11 cellular contexts compared by ENCODE assay signal in genomic region chr5:173689171-173689676, GRCh38.
DNase-seq lines count a peak whose midpoint lies in the region; ATAC-seq and TF ChIP-seq lines count a peak whose summit lies in the region.
"Had no signal": no experiment of that assay in that cellular context is flagged by ENCODE, and none has a peak within 500 bp of the region (broad histone marks: within the 10 kb centered on the region; RNA-seq: fewer than 3 reads in every experiment).

No MANE protein-coding gene starts in this region.

- H3K9ac ChIP-seq in Karpas-422 (ENCODE audit: low read length) (peak overlapping the region; percentile 36), colonic mucosa (ENCODE audit: low read depth in 2 of 2, low read length in 2 of 2) (peak overlapping the region in 1 of 2 donors; percentile 58)

- no peak for TF ChIP-seq CTCF in colonic mucosa (IDR thresholded peaks at IDR 0.05)
- no peak for TF ChIP-seq CTCF in lower lobe of right lung (IDR thresholded peaks at IDR 0.05)
- TF ChIP-seq CTCF in stomach (IDR thresholded peaks at IDR 0.05) = no peak

- H3K27me3 ChIP-seq in Karpas-422 (ENCODE audit: low read length) = no peaks in the 10 kb centered on the region
- no peaks in the 10 kb centered on the region for H3K27me3 ChIP-seq in colonic mucosa
- H3K27me3 ChIP-seq in lower lobe of right lung (ENCODE audit: low read depth) = no peaks in the 10 kb centered on the region
- H3K27me3 ChIP-seq in stomach = no peaks in the 10 kb centered on the region
- H3K27me3 ChIP-seq: testis had no signal

- no peaks in the 10 kb centered on the region for H4K20me1 ChIP-seq in Karpas-422 (ENCODE audit: insufficient read depth, low read depth, low read length)

- intact Hi-C loops in colonic mucosa (cut with DNase I) = no loop called here
- intact Hi-C loops in lower lobe of right lung (cut with DNase I) = no loop called here
- intact Hi-C loops in stomach (cut with DNase I; ENCODE audit: low total_unique reads) = no loop called here

- H3K27ac ChIP-seq in Karpas-422 (ENCODE audit: low read length) (no peak overlapping the region), colonic mucosa (peak overlapping the region; percentile 24), lower lobe of right lung (peak overlapping the region; percentile 73), stomach (peak overlapping the region; percentile 72 to 84 (median 81))
- H3K27ac ChIP-seq: testis had no signal

- TF ChIP-seq EP300 in stomach (IDR thresholded peaks at IDR 0.05) = no peak

- H3K9me2 ChIP-seq in Karpas-422 (replicated peaks; ENCODE audit: insufficient read depth, low read length) = no peaks in the 10 kb centered on the region

- H3K36me3 ChIP-seq in Karpas-422 (ENCODE audit: insufficient read depth, low read length) (no peaks in the 10 kb centered on the region), colonic mucosa (no peaks in the 10 kb centered on the region), lower lobe of right lung (no peaks in the 10 kb centered on the region), stomach (no peaks in the 10 kb centered on the region)

- 22 to 52% (median 35%) methylated on average over 6 of the region's 6 CpGs for WGBS in stomach, 5 donors

- H3K4me3 ChIP-seq in Karpas-422 (ENCODE audit: low read length) = 0 out of 2 replicates have a peak overlapping the region, but pooled peaks have one; percentile 42
- H3K4me3 ChIP-seq in colonic mucosa = no peak overlapping the region
- peak overlapping the region; percentile 11 for H3K4me3 ChIP-seq in lower lobe of right lung
- peak overlapping the region in 2 of 4 donors; percentile 2 to 12 for H3K4me3 ChIP-seq in stomach
- H3K4me3 ChIP-seq: testis had no signal

- DNase-seq in Karpas-422 = no peak
- peak; percentile 35 for DNase-seq in colonic mucosa
- DNase-seq in lower lobe of right lung = no peak
- DNase-seq in stomach = peak; percentile 41
- no peak for DNase-seq in HUDEP-2 (lab: John Stamatoyannopoulos, UW; ENCODE audit: unreplicated experiment in 76 of 76)
- no peak for DNase-seq in effector CD4-positive, alpha-beta T cell
- DNase-seq: activated T-cell treated with anti-CD3 and anti-CD28 coated beads, Interleukin-2, amount 50 U/mL, for 72 hours; GF-D8; NCI-H524 treated with DMSO at 0.1 percent for 48 hours; testis had no signal

- peak overlapping the region; percentile 55 for H3K4me2 ChIP-seq in Karpas-422 (ENCODE audit: low read depth, low read length, poor library complexity, severe bottlenecking)

- H3K9me3 ChIP-seq in Karpas-422 (ENCODE audit: low read length) (no peaks in the 10 kb centered on the region), colonic mucosa (no peaks in the 10 kb centered on the region), lower lobe of right lung (no peaks in the 10 kb centered on the region), stomach (peaks cover 0 to 3% (median 0%) of the 10 kb centered on the region in 4 donors)
- H3K9me3 ChIP-seq: testis had no signal

- no peaks in the 10 kb centered on the region for H3K79me2 ChIP-seq in Karpas-422 (ENCODE audit: low read length)

- H3K4me1 ChIP-seq in Karpas-422 (ENCODE audit: low read length) (peaks cover 17% of the 10 kb centered on the region), colonic mucosa (no peaks in the 10 kb centered on the region), lower lobe of right lung (peaks cover 19% of the 10 kb centered on the region), stomach (peaks cover 8 to 29% (median 19%) of the 10 kb centered on the region in 4 donors)

- H2AFZ ChIP-seq in Karpas-422 (ENCODE audit: low read length) = no peak overlapping the region

- ATAC-seq in lower lobe of right lung (peak; percentile 73 to 84), HG02759 (IDR thresholded peaks at IDR 0.05; ENCODE audit: unreplicated experiment) (no peak)
- ATAC-seq: activated T-cell treated with anti-CD3 and anti-CD28 coated beads, Interleukin-2, amount 50 U/mL, for 72 hours had no signal

- TF ChIP-seq POLR2A in stomach (IDR thresholded peaks at IDR 0.05) = no peak

Comparison
In these comparisons a context has a peak if more than half of its experiments do, and no peak if none do; other contexts are left out.
1. DNase-seq: peak in colonic mucosa (single experiment) and stomach (single experiment); none in Karpas-422 (single experiment), lower lobe of right lung (single experiment), HUDEP-2 (0 of 76) and effector CD4-positive, alpha-beta T cell (single experiment).